In genomic region chr12:68364893-68365725, GRCh38 we compare ENCODE assay signal across 8 cellular contexts. TPM values are rescaled to one million over a fixed set of nuclear protein-coding genes. Genes with fewer than 3 reads are reported as not detected.
A peak's percentile ranks its signal among the peaks of the same experiment; 100 is the strongest.
DNase-seq lines count a peak whose midpoint lies in the region; ATAC-seq and TF ChIP-seq lines count a peak whose summit lies in the region.

No MANE protein-coding gene starts in this region.

- H3K79me2 ChIP-seq in SU-DHL-6 (ENCODE audit: insufficient read depth, low read length), result no peaks in the 10 kb centered on the region

- H3K36me3 ChIP-seq in SU-DHL-6 (ENCODE audit: low read length) (no peaks in the 10 kb centered on the region), adipocyte (ENCODE audit: control insufficient read depth, insufficient read depth, low read length, severe bottlenecking) (no peaks in the 10 kb centered on the region), left ventricle myocardium inferior (no peaks in the 10 kb centered on the region), psoas muscle (ENCODE audit: insufficient read depth in 1 of 2, low read depth in 1 of 2) (no peaks in the 10 kb centered on the region), urinary bladder (ENCODE audit: insufficient read depth) (no peaks in the 10 kb centered on the region)

- no peak overlapping the region for H3K27ac ChIP-seq in SU-DHL-6 (ENCODE audit: low read depth, low read length)
- peak overlapping the region; percentile 94 for H3K27ac ChIP-seq in left ventricle myocardium inferior (replicated peaks)
- peak overlapping the region; percentile 74 for H3K27ac ChIP-seq in psoas muscle
- peak overlapping the region; percentile 71 for H3K27ac ChIP-seq in urinary bladder (ENCODE audit: low read depth)

- H3F3A ChIP-seq in SU-DHL-6 (ENCODE audit: insufficient read depth), result no peaks in the 10 kb centered on the region

- H3K9ac ChIP-seq in SU-DHL-6 (ENCODE audit: low read length), result no peak overlapping the region
- peak overlapping the region; percentile 62 for H3K9ac ChIP-seq in adipocyte (ENCODE audit: low read length)

- H4K20me1 ChIP-seq in SU-DHL-6 (ENCODE audit: low read depth, low read length), result no peaks in the 10 kb centered on the region

- H3K4me1 ChIP-seq in adipocyte (ENCODE audit: control insufficient read depth, insufficient read depth, low read length) (peaks cover 22% of the 10 kb centered on the region), left ventricle myocardium inferior (peaks cover 48% of the 10 kb centered on the region), psoas muscle (peaks cover 7% of the 10 kb centered on the region), urinary bladder (ENCODE audit: insufficient read depth) (no peaks in the 10 kb centered on the region)

- no peak for TF ChIP-seq CTCF in SU-DHL-6 (IDR thresholded peaks at IDR 0.05; ENCODE audit: insufficient read depth, low read length, poor library complexity, severe bottlenecking)
- no peak for TF ChIP-seq CTCF in left ventricle myocardium inferior (IDR thresholded peaks at IDR 0.05; ENCODE audit: borderline replicate concordance)
- no peak for TF ChIP-seq CTCF in psoas muscle (IDR thresholded peaks at IDR 0.05)

- DNase-seq in D341Med (ENCODE audit: low spot score) (peak; percentile 49), HT1080 (ENCODE audit: low read depth) (peak; percentile 99), adipocyte (ENCODE audit: low read depth) (peak; percentile 97), left ventricle myocardium inferior (peak; percentile 91), psoas muscle (peak; percentile 89 to 94)

- H3K27me3 ChIP-seq in SU-DHL-6 (ENCODE audit: low read length), result no peaks in the 10 kb centered on the region
- no peaks in the 10 kb centered on the region for H3K27me3 ChIP-seq in adipocyte (replicated peaks; ENCODE audit: control insufficient read depth, insufficient read depth, low read length)
- H3K27me3 ChIP-seq in left ventricle myocardium inferior (ENCODE audit: low read depth), result no peaks in the 10 kb centered on the region
- H3K27me3 ChIP-seq in psoas muscle (ENCODE audit: insufficient read depth in 3 of 3, low read length in 2 of 3), result no peaks in the 10 kb centered on the region

- no peak overlapping the region for H3K4me3 ChIP-seq in SU-DHL-6 (ENCODE audit: insufficient read depth, low read length, poor library complexity, severe bottlenecking)
- H3K4me3 ChIP-seq in adipocyte (ENCODE audit: low read length), result peak overlapping the region; percentile 67
- peak overlapping the region; percentile 59 for H3K4me3 ChIP-seq in left ventricle myocardium inferior
- peak overlapping the region; percentile 55 for H3K4me3 ChIP-seq in psoas muscle
- H3K4me3 ChIP-seq in urinary bladder (ENCODE audit: low read depth, low read length), result no peak overlapping the region

- H3K9me2 ChIP-seq in SU-DHL-6 (replicated peaks; ENCODE audit: insufficient read depth, low read length), result no peaks in the 10 kb centered on the region

- H3K9me3 ChIP-seq in SU-DHL-6 (ENCODE audit: insufficient read depth, low read length) (no peaks in the 10 kb centered on the region), adipocyte (ENCODE audit: control insufficient read depth, low read length) (no peaks in the 10 kb centered on the region), left ventricle myocardium inferior (replicated peaks) (no peaks in the 10 kb centered on the region), psoas muscle (no peaks in the 10 kb centered on the region)

- peak; percentile 82 for ATAC-seq in GM21423 (IDR thresholded peaks at IDR 0.05; ENCODE audit: unreplicated experiment)
- ATAC-seq in psoas muscle, result peak; percentile 87 to 92 (median 90)

- H3K4me2 ChIP-seq in SU-DHL-6 (ENCODE audit: low read depth, low read length, poor library complexity, severe bottlenecking), result no peak overlapping the region

- H2AFZ ChIP-seq in SU-DHL-6 (ENCODE audit: low read depth, low read length, severe bottlenecking), result peak overlapping the region; percentile 57

- WGBS in psoas muscle, 3 donors, result 14 to 21% (median 17%) methylated on average over 25 to 26 of the region's 26 CpGs
- 8% methylated on average over 26 of the region's 26 CpGs for WGBS in urinary bladder

- intact Hi-C loops in left ventricle myocardium inferior (cut with micrococcal nuclease), result loop anchor here (10.0 kb wide), 3 partner anchors 90 to 300 kb away; partner anchors contain the start of gene RAP1B
- intact Hi-C loops in psoas muscle (cut with DNase I), result no loop called here

RNA-seq across cellular contexts. Expression of gene MDM1, which starts 32.9 kb away (rescaled TPM):
- 6.7 and 9.0 TPM in 2 replicates for total RNA-seq in HT1080 (2014; rRNA removed; shearing (Covaris generic))
- polyA plus RNA-seq in HT1080 (2015; cell fraction: cytosol; rRNA removed), result 5.6 and 6.9 TPM in 2 replicates
- polyA plus RNA-seq in HT1080 (2015; cell fraction: nucleus; rRNA removed), result 31.4 and 35.5 TPM in 2 replicates
- total RNA-seq in left ventricle myocardium inferior (7.8 TPM), psoas muscle (1 to 10 TPM; 1.7 to 3.5 (median 2.8) TPM), urinary bladder (60.7 TPM)
- polyA plus RNA-seq in psoas muscle (1 to 10 TPM; 3.6 to 9.8 (median 3.6) TPM), urinary bladder (22.5 TPM)

Comparison
In these comparisons a context has a peak if more than half of its experiments do, and no peak if none do; other contexts are left out.
1. DNase-seq: peak in every context shown above with its lines; median percentile 99 in HT1080; 97 in adipocyte; 92 in psoas muscle; 91 in left ventricle myocardium inferior; 49 in D341Med.
2. H3K4me3 ChIP-seq: peak in adipocyte (single experiment), left ventricle myocardium inferior (single experiment) and psoas muscle (single experiment); none in SU-DHL-6 (single experiment) and urinary bladder (single experiment).